8 cellular contexts compared by ENCODE assay signal in the genomic region with DNA sequence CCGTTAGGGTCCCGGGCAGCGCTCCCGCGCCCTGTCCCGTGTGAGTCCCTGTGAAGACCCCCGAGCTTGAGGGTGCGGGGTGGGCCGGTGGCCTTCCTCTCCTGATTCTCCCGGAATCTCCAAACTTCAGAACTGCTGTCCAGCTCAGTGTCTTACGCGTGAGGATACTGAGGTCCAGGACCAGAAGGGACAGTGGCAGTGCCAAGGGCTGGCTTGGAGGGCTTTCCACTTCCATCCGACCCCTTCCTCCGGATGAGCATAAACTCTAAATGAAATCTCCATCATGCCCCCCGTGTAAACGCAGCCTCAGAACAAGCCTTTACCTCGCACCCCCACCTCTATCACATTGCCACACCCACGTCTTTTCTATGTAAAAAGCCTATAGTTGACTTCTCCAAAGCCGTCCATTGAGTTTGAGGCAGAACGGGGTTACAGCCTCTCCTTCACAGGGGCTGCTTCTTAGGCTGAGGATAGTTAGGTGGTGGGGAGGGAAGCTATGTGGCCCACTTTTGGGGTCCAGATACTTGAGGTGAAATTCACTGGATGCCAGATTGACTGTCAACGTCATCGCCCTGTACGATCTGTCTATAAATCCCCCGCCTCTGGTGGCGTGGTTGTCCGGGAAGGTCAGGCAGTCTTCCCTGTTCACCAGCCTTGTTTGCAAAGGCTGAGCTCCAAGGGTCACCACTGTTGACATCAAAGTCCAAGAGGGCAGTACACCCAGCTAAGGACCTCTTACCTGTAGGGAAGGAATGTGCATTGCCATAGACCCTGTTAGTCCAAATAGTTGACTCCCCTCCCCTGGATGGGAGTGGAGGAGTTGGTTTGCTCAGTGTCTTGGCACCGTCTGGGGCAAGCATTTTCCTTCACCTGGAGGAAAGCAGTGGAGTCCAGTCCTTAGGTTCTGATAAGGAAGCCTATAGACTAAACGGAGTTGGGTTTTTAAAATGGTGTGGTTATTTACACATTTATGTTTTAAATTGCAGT. TPM values are rescaled to one million over a fixed set of nuclear protein-coding genes. Genes with fewer than 3 reads are reported as not detected.
A peak's percentile ranks its signal among the peaks of the same experiment; 100 is the strongest.
DNase-seq lines count a peak whose midpoint lies in the region; ATAC-seq, FAIRE-seq and TF ChIP-seq lines count a peak whose summit lies in the region.

No MANE protein-coding gene starts in this region.

- no peaks in the 10 kb centered on the region for H3K9me3 ChIP-seq in upper lobe of left lung

- H3K4me3 ChIP-seq in upper lobe of left lung, result peak overlapping the region; percentile 69 to 99 (median 86)

- peak; percentile 62 for FAIRE-seq in GM12892 (lab: Jason Lieb, UNC)

- no peak for TF ChIP-seq CTCF in upper lobe of left lung (IDR thresholded peaks at IDR 0.05)

- intact Hi-C loops in activated CD4-positive, alpha-beta T cell treated with anti-CD3 and anti-CD28 coated beads, Interleukin-2, amount 10 ng/mL, durations not matched to agents 24 days and 14 days (cut with micrococcal nuclease), result loop anchor here (1.0 to 5.0 kb wide), 4 partner anchors 9 to 886 kb away; a partner anchor contains a TSS

- H3K27ac ChIP-seq in upper lobe of left lung, result peak overlapping the region; percentile 97 to 99 (median 98)

- 10 to 16% methylated on average over 16 to 18 of the region's 28 CpGs for WGBS in upper lobe of left lung, 2 donors

- peak overlapping the region; percentile 96 for H3K27ac Mint-ChIP-seq in activated CD4-positive, alpha-beta T cell treated with anti-CD3 and anti-CD28 coated beads, Interleukin-2, amount 10 ng/mL, durations not matched to agents 24 days and 14 days
- H3K27ac Mint-ChIP-seq in effector memory CD8-positive, alpha-beta T cell, result peak overlapping the region; percentile 96 to 99
- peak overlapping the region; percentile 95 to 99 (median 98) for H3K27ac Mint-ChIP-seq in naive B cell

- H3K4me3 Mint-ChIP-seq in activated CD4-positive, alpha-beta T cell treated with anti-CD3 and anti-CD28 coated beads, Interleukin-2, amount 10 ng/mL, durations not matched to agents 24 days and 14 days, result peak overlapping the region; percentile 99
- peak overlapping the region; percentile 96 to 100 for H3K4me3 Mint-ChIP-seq in effector memory CD8-positive, alpha-beta T cell
- peak overlapping the region; percentile 96 to 99 (median 98) for H3K4me3 Mint-ChIP-seq in naive B cell

- ATAC-seq in effector memory CD8-positive, alpha-beta T cell (replicated peaks), result peak; percentile 26
- ATAC-seq in naive B cell (ENCODE audit: low read depth in 2 of 2) (peak; percentile 28 to 30), upper lobe of left lung (ENCODE audit: low FRiP score in 2 of 2) (peak; percentile 3 to 84), GM19395 (IDR thresholded peaks at IDR 0.05; ENCODE audit: unreplicated experiment) (no peak)

- DNase-seq in GM12892 (ENCODE audit: insufficient read length) (no peak), MV-4-11 (lab: John Stamatoyannopoulos, UW) (peak; percentile 64), naive B cell (peak; percentile 59), upper lobe of left lung (peak in 1 of 2 donors; percentile 84)
- peak; percentile 86 for DNase-seq in activated CD4-positive, alpha-beta T cell treated with anti-CD3 and anti-CD28 coated beads, Interleukin-2, amount 10 ng/mL, durations not matched to agents 24 days and 14 days
- DNase-seq in effector memory CD8-positive, alpha-beta T cell, result peak; percentile 38 to 52 (median 42)
- no peak for DNase-seq in NK-92 treated with Interleukin-12 subunit alpha and Interleukin-12 subunit beta, amount 100 ng/mL, for 24 hours (lab: John Stamatoyannopoulos, UW)

- peaks cover 0 to 8% (median under 1%) of the 10 kb centered on the region in 4 donors for H3K36me3 ChIP-seq in upper lobe of left lung

- H3K9me3 Mint-ChIP-seq in activated CD4-positive, alpha-beta T cell treated with anti-CD3 and anti-CD28 coated beads, Interleukin-2, amount 10 ng/mL, durations not matched to agents 24 days and 14 days, result peaks cover 3% of the 10 kb centered on the region
- no peaks in the 10 kb centered on the region for H3K9me3 Mint-ChIP-seq in effector memory CD8-positive, alpha-beta T cell
- H3K9me3 Mint-ChIP-seq in naive B cell, result no peaks in the 10 kb centered on the region

- peaks cover 44% of the 10 kb centered on the region for H3K36me3 Mint-ChIP-seq in activated CD4-positive, alpha-beta T cell treated with anti-CD3 and anti-CD28 coated beads, Interleukin-2, amount 10 ng/mL, durations not matched to agents 24 days and 14 days (ENCODE audit: low read depth)
- peaks cover 30% of the 10 kb centered on the region for H3K36me3 Mint-ChIP-seq in effector memory CD8-positive, alpha-beta T cell (ENCODE audit: insufficient read depth)
- peaks cover 6 to 7% of the 10 kb centered on the region in 2 donors for H3K36me3 Mint-ChIP-seq in naive B cell

- H3K4me1 Mint-ChIP-seq in activated CD4-positive, alpha-beta T cell treated with anti-CD3 and anti-CD28 coated beads, Interleukin-2, amount 10 ng/mL, durations not matched to agents 24 days and 14 days, result peaks cover 39% of the 10 kb centered on the region
- peaks cover 38 to 39% of the 10 kb centered on the region in 2 donors for H3K4me1 Mint-ChIP-seq in effector memory CD8-positive, alpha-beta T cell (ENCODE audit: low read depth in 2 of 2)
- H3K4me1 Mint-ChIP-seq in naive B cell, result peaks cover 42 to 73% (median 68%) of the 10 kb centered on the region in 3 donors

- H3K4me1 ChIP-seq in upper lobe of left lung, result peaks cover 52 to 66% (median 59%) of the 10 kb centered on the region in 4 donors

- H3K27me3 ChIP-seq in upper lobe of left lung, result no peaks in the 10 kb centered on the region

- TF ChIP-seq POLR2A in GM12892 (IDR thresholded peaks at IDR 0.05; ENCODE audit: low read depth, low read length) (peak; percentile 53), upper lobe of left lung (IDR thresholded peaks at IDR 0.05) (peak in 2 of 4 donors; percentile 58 to 76)

- no peaks in the 10 kb centered on the region for H3K27me3 Mint-ChIP-seq in activated CD4-positive, alpha-beta T cell treated with anti-CD3 and anti-CD28 coated beads, Interleukin-2, amount 10 ng/mL, durations not matched to agents 24 days and 14 days
- no peaks in the 10 kb centered on the region for H3K27me3 Mint-ChIP-seq in effector memory CD8-positive, alpha-beta T cell
- H3K27me3 Mint-ChIP-seq in naive B cell, result no peaks in the 10 kb centered on the region

- peak in 1 of 4 donors; percentile 95 for TF ChIP-seq EP300 in upper lobe of left lung (IDR thresholded peaks at IDR 0.05)

RNA-seq across cellular contexts. Expression of a gene that starts 1.2 kb away (rescaled TPM):
- 79.9 TPM for polyA plus RNA-seq in GM12892 (2012; ENCODE audit: missing spikeins)
- total RNA-seq in activated CD4-positive, alpha-beta T cell treated with anti-CD3 and anti-CD28 coated beads, Interleukin-2, amount 10 ng/mL, durations not matched to agents 24 days and 14 days, result 167 and 168 TPM in 2 replicates
- 10 to 100 TPM; 43.5 to 77.8 (median 57.4) TPM for polyA plus RNA-seq in naive B cell (ENCODE audit: low read depth in 6 of 6)
- 100 to 1,000 TPM in 4 of 6 donors, 10 to 100 TPM in 2; 84.5 to 307 (median 146) TPM for total RNA-seq in upper lobe of left lung

Comparison
In these comparisons a context has a peak if more than half of its experiments do, and no peak if none do; other contexts are left out.
1. DNase-seq: peak in MV-4-11 (single experiment), activated CD4-positive, alpha-beta T cell treated with anti-CD3 and anti-CD28 coated beads, Interleukin-2, amount 10 ng/mL, durations not matched to agents 24 days and 14 days (single experiment), effector memory CD8-positive, alpha-beta T cell (3 of 3) and naive B cell (single experiment); none in GM12892 (single experiment) and NK-92 treated with Interleukin-12 subunit alpha and Interleukin-12 subunit beta, amount 100 ng/mL, for 24 hours (single experiment).
2. Peak in every context shown above with its lines, with median percentiles within 50 percentile points of each other: H3K27ac Mint-ChIP-seq and H3K4me3 Mint-ChIP-seq.